Comparison of ENCODE assay signal across 8 cellular contexts in genomic region chr5:140109050-140109817, GRCh38.
DNase-seq lines count a peak whose midpoint lies in the region; ATAC-seq and TF ChIP-seq lines count a peak whose summit lies in the region.

No MANE protein-coding gene starts in this region.

- DNase-seq in NCI-H748 (lab: John Stamatoyannopoulos, UW; ENCODE audit: unreplicated experiment) = peak; percentile 32
- DNase-seq in NCI-H748 treated with DMSO at 0.1 percent for 48 hours (lab: John Stamatoyannopoulos, UW) = no peak
- no peak for DNase-seq in WERI-Rb-1
- peak; percentile 52 for DNase-seq in hepatic stellate cell (ENCODE audit: low spot score)
- DNase-seq in stimulated activated naive B cell treated with anti-CD40 and anti-IgM and Interleukin-4, amounts not matched to agents 10 μg/mL and 1 μg/mL and 100 μg/mL, for 72 hours = no peak
- no peak for DNase-seq in NOMO-1 (lab: John Stamatoyannopoulos, UW; ENCODE audit: unreplicated experiment in 2 of 2)
- DNase-seq in MV-4-11 (lab: John Stamatoyannopoulos, UW) = no peak

- peak overlapping the region; percentile 68 for H3K4me3 ChIP-seq in WERI-Rb-1 (ENCODE audit: low read depth, low read length)

- peak overlapping the region; percentile 99 for H3K27ac Mint-ChIP-seq in stimulated activated naive B cell treated with anti-CD40 and anti-IgM and Interleukin-4, amounts not matched to agents 10 μg/mL and 1 μg/mL and 100 μg/mL, for 72 hours

- H3K9me3 Mint-ChIP-seq in stimulated activated naive B cell treated with anti-CD40 and anti-IgM and Interleukin-4, amounts not matched to agents 10 μg/mL and 1 μg/mL and 100 μg/mL, for 72 hours = no peaks in the 10 kb centered on the region

- no peaks in the 10 kb centered on the region for H3K9me3 ChIP-seq in WERI-Rb-1 (ENCODE audit: severe bottlenecking)

- ATAC-seq in stimulated activated naive B cell treated with anti-CD40 and anti-IgM and Interleukin-4, amounts not matched to agents 10 μg/mL and 1 μg/mL and 100 μg/mL, for 72 hours (replicated peaks) = no peak
- no peak for ATAC-seq in GM21619 (IDR thresholded peaks at IDR 0.05; ENCODE audit: unreplicated experiment)

- TF ChIP-seq CTCF in WERI-Rb-1 (IDR thresholded peaks at IDR 0.05; ENCODE audit: low read depth, low read length) = no peak

- H3K36me3 ChIP-seq in WERI-Rb-1 = peaks cover under 1% of the 10 kb centered on the region; the same call in 1 of the 2 replicates

- H3K36me3 Mint-ChIP-seq in stimulated activated naive B cell treated with anti-CD40 and anti-IgM and Interleukin-4, amounts not matched to agents 10 μg/mL and 1 μg/mL and 100 μg/mL, for 72 hours = no peaks in the 10 kb centered on the region

- H3K27me3 ChIP-seq in WERI-Rb-1 (ENCODE audit: insufficient read depth, low read depth, severe bottlenecking) = no peaks in the 10 kb centered on the region

- H3K27ac ChIP-seq in WERI-Rb-1 = peak overlapping the region; percentile 97

- H3K4me1 Mint-ChIP-seq in stimulated activated naive B cell treated with anti-CD40 and anti-IgM and Interleukin-4, amounts not matched to agents 10 μg/mL and 1 μg/mL and 100 μg/mL, for 72 hours = peaks cover 30 to 43% of the 10 kb centered on the region in 2 donors

- H3K4me3 Mint-ChIP-seq in stimulated activated naive B cell treated with anti-CD40 and anti-IgM and Interleukin-4, amounts not matched to agents 10 μg/mL and 1 μg/mL and 100 μg/mL, for 72 hours = peak overlapping the region; percentile 94

- peaks cover 6 to 7% of the 10 kb centered on the region in 2 donors for H3K27me3 Mint-ChIP-seq in stimulated activated naive B cell treated with anti-CD40 and anti-IgM and Interleukin-4, amounts not matched to agents 10 μg/mL and 1 μg/mL and 100 μg/mL, for 72 hours

Comparison
In these comparisons a context has a peak if more than half of its experiments do, and no peak if none do; other contexts are left out.
1. DNase-seq: peak in NCI-H748 (single experiment) and hepatic stellate cell (single experiment); none in NCI-H748 treated with DMSO at 0.1 percent for 48 hours (single experiment), WERI-Rb-1 (single experiment), stimulated activated naive B cell treated with anti-CD40 and anti-IgM and Interleukin-4, amounts not matched to agents 10 μg/mL and 1 μg/mL and 100 μg/mL, for 72 hours (single experiment), NOMO-1 (0 of 2) and MV-4-11 (single experiment).